In the genomic region with DNA sequence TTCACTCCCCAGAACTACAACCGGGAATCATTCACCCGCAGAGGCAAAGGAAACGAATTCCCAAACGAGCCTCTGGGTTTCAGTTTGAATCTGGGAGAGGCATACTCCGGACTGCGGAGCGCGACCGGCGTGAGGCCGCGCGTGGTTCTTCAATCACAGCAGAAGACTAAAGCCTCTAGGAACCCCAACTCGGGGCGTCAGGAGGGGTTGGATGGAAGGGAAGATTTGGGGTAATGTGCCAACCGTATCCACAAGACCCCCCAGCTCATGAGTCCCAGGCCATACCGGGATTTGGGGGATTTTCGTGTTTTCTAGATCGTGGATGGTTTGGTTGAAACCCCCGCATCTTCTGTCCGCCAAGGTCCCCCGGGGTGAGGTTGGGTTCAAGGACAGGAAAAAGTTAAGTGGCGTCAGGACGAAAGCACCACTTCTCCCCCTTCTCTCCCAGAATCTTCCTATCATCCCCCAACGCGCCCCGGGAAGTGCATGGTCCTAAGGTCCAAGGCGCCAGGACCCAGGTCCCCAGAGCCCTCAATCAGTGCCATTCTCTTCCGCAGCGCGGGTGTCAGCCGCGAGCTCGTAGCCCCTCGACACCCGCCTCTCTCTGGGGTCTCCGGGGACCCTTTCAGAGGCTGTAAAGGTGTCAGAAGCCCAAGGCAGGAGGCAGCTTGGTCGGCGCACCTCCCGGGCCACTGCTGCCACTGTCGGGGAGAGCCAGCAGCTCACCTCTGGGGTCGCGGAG, we compare ENCODE assay signal across 7 cellular contexts.
A peak's percentile ranks its signal among the peaks of the same experiment; 100 is the strongest.
DNase-seq lines count a peak whose midpoint lies in the region; ATAC-seq lines count a peak whose summit lies in the region.

No MANE protein-coding gene starts in this region.

- H3K36me3 Mint-ChIP-seq in activated naive CD4-positive, alpha-beta T cell treated with anti-CD3 and anti-CD28 coated beads, Interleukin-2, amount 50 U/mL, for 24 hours, result peaks cover 2% of the 10 kb centered on the region

- ATAC-seq in HG02884 (IDR thresholded peaks at IDR 0.05; ENCODE audit: unreplicated experiment), result no peak

- DNase-seq in stimulated activated CD8-positive, alpha-beta memory T cell treated with anti-CD3 and anti-CD28 coated beads, Interleukin-4, amount 100 ng/mL, for 48 hours, result peak; percentile 26
- DNase-seq in inferior parietal cortex (ENCODE audit: extremely low spot score), result no peak
- no peak for DNase-seq in NAMALWA (ENCODE audit: low spot score)

- peak overlapping the region; percentile 89 for H3K4me3 Mint-ChIP-seq in activated naive CD4-positive, alpha-beta T cell treated with anti-CD3 and anti-CD28 coated beads, Interleukin-2, amount 50 U/mL, for 24 hours

- peaks cover 40% of the 10 kb centered on the region for H3K27me3 Mint-ChIP-seq in activated naive CD4-positive, alpha-beta T cell treated with anti-CD3 and anti-CD28 coated beads, Interleukin-2, amount 50 U/mL, for 24 hours

- no peaks in the 10 kb centered on the region for H3K9me3 Mint-ChIP-seq in activated naive CD4-positive, alpha-beta T cell treated with anti-CD3 and anti-CD28 coated beads, Interleukin-2, amount 50 U/mL, for 24 hours

- H3K9me3 ChIP-seq in HUES48 (ENCODE audit: control insufficient read depth, insufficient read depth, low read length), result no peaks in the 10 kb centered on the region

- H3K4me1 ChIP-seq in HUES48 (ENCODE audit: control insufficient read depth, insufficient read depth, low read length), result peaks cover 26% of the 10 kb centered on the region

- peaks cover 36% of the 10 kb centered on the region for H3K4me1 Mint-ChIP-seq in activated naive CD4-positive, alpha-beta T cell treated with anti-CD3 and anti-CD28 coated beads, Interleukin-2, amount 50 U/mL, for 24 hours

- H3K4me3 ChIP-seq in HUES48 (ENCODE audit: low read depth, low read length) (peak overlapping the region; percentile 78), iPS-11a (ENCODE audit: low read depth, low read length) (peak overlapping the region; percentile 57)

- H3K27ac Mint-ChIP-seq in activated naive CD4-positive, alpha-beta T cell treated with anti-CD3 and anti-CD28 coated beads, Interleukin-2, amount 50 U/mL, for 24 hours, result peak overlapping the region; percentile 83

- no peak overlapping the region for H3K27ac ChIP-seq in HUES48 (ENCODE audit: low read depth, low read length)

- H3K27me3 ChIP-seq in HUES48 (ENCODE audit: control insufficient read depth, insufficient read depth, low read length), result peaks cover 97% of the 10 kb centered on the region

- H3K9ac ChIP-seq in HUES48 (ENCODE audit: low read depth, low read length), result no peak overlapping the region

- no peaks in the 10 kb centered on the region for H3K36me3 ChIP-seq in HUES48 (ENCODE audit: control insufficient read depth, insufficient read depth, low read length)
